ENCODE assay signal across 15 cellular contexts in genomic region chr1:216330262-216330661, GRCh38.
"Had no signal": no experiment of that assay in that cellular context is flagged by ENCODE, and none has a peak within 500 bp of the region (broad histone marks: within the 10 kb centered on the region; RNA-seq: fewer than 3 reads in every experiment).

No MANE protein-coding gene starts in this region.

- H3K9me3 ChIP-seq: thoracic aorta had no signal

- H3K36me3 ChIP-seq: heart left ventricle, left ventricle myocardium inferior, thoracic aorta had no signal

- DNase-seq: activated CD4-positive, alpha-beta T cell treated with anti-CD3 and anti-CD28 coated beads for 48 hours; activated naive CD4-positive, alpha-beta T cell; body of pancreas; dorsolateral prefrontal cortex; heart left ventricle; islet precursor cell; left ventricle myocardium inferior; mesendoderm; nephron progenitor cell; psoas muscle; stimulated activated CD4-positive, alpha-beta T cell treated with anti-CD3 and anti-CD28 coated beads, Interleukin-4, amount 100 ng/mL, for 1 hour; stimulated activated CD8-positive, alpha-beta memory T cell treated with anti-CD3 and anti-CD28 coated beads, Interleukin-4, amount 100 ng/mL, for 48 hours; stimulated activated naive CD8-positive, alpha-beta T cell treated with anti-CD3 and anti-CD28 coated beads, Interleukin-15, Interleukin-2, amounts not matched to agents 100 U/mL and 50 U/mL, for 24 hours had no signal

- H3K4me3 ChIP-seq: body of pancreas, dorsolateral prefrontal cortex, heart left ventricle, left ventricle myocardium inferior, psoas muscle, thoracic aorta had no signal

- H3K4me1 ChIP-seq: body of pancreas, heart left ventricle, left ventricle myocardium inferior, psoas muscle had no signal

- ATAC-seq: body of pancreas; heart left ventricle; psoas muscle; stimulated activated naive CD8-positive, alpha-beta T cell treated with anti-CD3 and anti-CD28 coated beads, Interleukin-15, Interleukin-2, amounts not matched to agents 100 U/mL and 50 U/mL, for 24 hours; WTC11 had no signal

- H3K27ac ChIP-seq: body of pancreas, dorsolateral prefrontal cortex, heart left ventricle, left ventricle myocardium inferior, psoas muscle, thoracic aorta had no signal

- H3K27me3 ChIP-seq: body of pancreas, heart left ventricle had no signal
